ENCODE assay signal across 36 cellular contexts in genomic region chr12:11951209-11951608, GRCh38.
"Had no signal": no experiment of that assay in that cellular context is flagged by ENCODE, and none has a peak within 500 bp of the region (broad histone marks: within the 10 kb centered on the region; RNA-seq: fewer than 3 reads in every experiment).

No MANE protein-coding gene starts in this region.

- H3K27ac ChIP-seq: ascending aorta, cardiac muscle cell, WERI-Rb-1 had no signal

- H3K27ac Mint-ChIP-seq: activated CD4-positive, alpha-beta memory T cell treated with anti-CD3 and anti-CD28 coated beads for 36 hours; activated CD4-positive, alpha-beta T cell treated with anti-CD3 and anti-CD28 coated beads for 36 hours; activated CD4-positive, alpha-beta T cell treated with anti-CD3 and anti-CD28 coated beads, Interleukin-2, amount 10 ng/mL, durations not matched to agents 24 days and 14 days; activated CD8-positive, alpha-beta T cell treated with anti-CD3 and anti-CD28 coated beads for 36 hours; activated naive CD4-positive, alpha-beta T cell treated with anti-CD3 and anti-CD28 coated beads, Interleukin-2, amount 10 ng/mL, durations not matched to agents 7 days and 5 days; activated naive CD4-positive, alpha-beta T cell treated with anti-CD3 and anti-CD28 coated beads, Interleukin-2, amount 50 U/mL, for 24 hours; activated naive CD8-positive, alpha-beta T cell; activated naive CD8-positive, alpha-beta T cell treated with anti-CD3 and anti-CD28 coated beads, Interleukin-2, amount 50 U/mL, for 24 hours; activated T-cell treated with anti-CD3 and anti-CD28 coated beads, Interleukin-2, amount 50 U/mL, for 72 hours; activated T-helper 1 cell treated with anti-CD3 and anti-CD28 coated beads, Interleukin-12 subunit alpha, Interleukin-12 subunit beta, Interleukin-2, Interleukin-4 antibody, amounts not matched to agents 30 ng/mL and 10 ng/mL and 1 ng/mL, durations not matched to agents 14 hours and 24 hours and 36 hours; activated T-helper 17 cell treated with anti-CD3 and anti-CD28 coated beads, Interleukin-2, amount 50 U/mL, for 72 hours; T-helper 1 cell treated with Interleukin-12 subunit alpha and Interleukin-12 subunit beta and Interleukin-4 antibody, amounts not matched to agents 30 μg/mL and 1 μg/mL, for 36 hours; T-helper 2 cell treated with Interferon-gamma antibody and Interleukin-4, amounts not matched to agents 5 μg/mL and 100 μg/mL, for 36 hours; WTC11 had no signal

- DNase-seq: activated CD4-positive, alpha-beta memory T cell treated with anti-CD3 and anti-CD28 coated beads for 36 hours; activated CD4-positive, alpha-beta T cell treated with anti-CD3 and anti-CD28 coated beads for 1 hour; activated CD4-positive, alpha-beta T cell treated with anti-CD3 and anti-CD28 coated beads for 36 hours; activated CD4-positive, alpha-beta T cell treated with anti-CD3 and anti-CD28 coated beads, Interleukin-2, amount 10 ng/mL, durations not matched to agents 24 days and 14 days; activated CD4-positive, alpha-beta T cell treated with anti-CD3 and anti-CD28 coated beads, Interleukin-2, amount 50 U/mL, for 1 hour; activated CD4-positive, alpha-beta T cell treated with anti-CD3 and anti-CD28 coated beads, Interleukin-2, amount 50 U/mL, for 4 hours; activated CD4-positive, CD25-positive, alpha-beta regulatory T cell; activated CD8-positive, alpha-beta memory T cell treated with anti-CD3 and anti-CD28 coated beads, Interleukin-2, amount 50 U/mL, for 4 hours; activated CD8-positive, alpha-beta T cell treated with anti-CD3 and anti-CD28 coated beads for 36 hours; activated effector memory CD4-positive, alpha-beta T cell treated with anti-CD3 and anti-CD28 coated beads, Interleukin-2, amount 50 U/mL, for 16 hours; activated gamma-delta T cell treated with Interleukin-2 at 50 U/mL for 16 hours; activated naive CD4-positive, alpha-beta T cell; activated naive CD4-positive, alpha-beta T cell treated with anti-CD3 and anti-CD28 coated beads, Interleukin-2, amount 10 ng/mL, durations not matched to agents 7 days and 5 days; activated naive CD8-positive, alpha-beta T cell treated with anti-CD3 and anti-CD28 coated beads, Interleukin-2, amount 10 ng/mL, durations not matched to agents 7 days and 5 days; activated naive CD8-positive, alpha-beta T cell treated with anti-CD3 and anti-CD28 coated beads, Interleukin-2, amount 50 U/mL, for 24 hours; activated T-cell treated with anti-CD3 and anti-CD28 coated beads for 4 hours; activated T-cell treated with anti-CD3 and anti-CD28 coated beads, Interleukin-2, amount 50 U/mL, for 1 hour; activated T-cell treated with anti-CD3 and anti-CD28 coated beads, Interleukin-2, amount 50 U/mL, for 4 hours; activated T-cell treated with anti-CD3 and anti-CD28 coated beads, Interleukin-2, amount 50 U/mL, for 72 hours; amygdala; anterior cingulate cortex; caudate nucleus; T-helper 1 cell; T-helper 2 cell; T-helper 9 cell; WERI-Rb-1 had no signal

- H3K36me3 ChIP-seq: ascending aorta, cardiac muscle cell, WERI-Rb-1 had no signal

- H3K4me3 Mint-ChIP-seq: activated CD4-positive, alpha-beta memory T cell treated with anti-CD3 and anti-CD28 coated beads for 36 hours; activated CD4-positive, alpha-beta T cell treated with anti-CD3 and anti-CD28 coated beads for 36 hours; activated CD4-positive, alpha-beta T cell treated with anti-CD3 and anti-CD28 coated beads, Interleukin-2, amount 10 ng/mL, durations not matched to agents 24 days and 14 days; activated CD8-positive, alpha-beta T cell treated with anti-CD3 and anti-CD28 coated beads for 36 hours; activated naive CD4-positive, alpha-beta T cell treated with anti-CD3 and anti-CD28 coated beads, Interleukin-2, amount 10 ng/mL, durations not matched to agents 7 days and 5 days; activated naive CD4-positive, alpha-beta T cell treated with anti-CD3 and anti-CD28 coated beads, Interleukin-2, amount 50 U/mL, for 24 hours; activated naive CD8-positive, alpha-beta T cell; activated naive CD8-positive, alpha-beta T cell treated with anti-CD3 and anti-CD28 coated beads, Interleukin-2, amount 10 ng/mL, durations not matched to agents 7 days and 5 days; activated naive CD8-positive, alpha-beta T cell treated with anti-CD3 and anti-CD28 coated beads, Interleukin-2, amount 50 U/mL, for 24 hours; activated T-cell treated with anti-CD3 and anti-CD28 coated beads, Interleukin-2, amount 50 U/mL, for 4 hours; activated T-cell treated with anti-CD3 and anti-CD28 coated beads, Interleukin-2, amount 50 U/mL, for 72 hours; activated T-helper 1 cell treated with anti-CD3 and anti-CD28 coated beads, Interleukin-12 subunit alpha, Interleukin-12 subunit beta, Interleukin-2, Interleukin-4 antibody, amounts not matched to agents 30 ng/mL and 10 ng/mL and 1 ng/mL, durations not matched to agents 14 hours and 24 hours and 36 hours; activated T-helper 17 cell treated with anti-CD3 and anti-CD28 coated beads, Interleukin-2, amount 50 U/mL, for 72 hours; brain; T-helper 1 cell treated with Interleukin-12 subunit alpha and Interleukin-12 subunit beta and Interleukin-4 antibody, amounts not matched to agents 30 μg/mL and 1 μg/mL, for 36 hours; T-helper 2 cell treated with Interferon-gamma antibody and Interleukin-4, amounts not matched to agents 5 μg/mL and 100 μg/mL, for 36 hours; WTC11 had no signal

- H3K9me3 ChIP-seq: ascending aorta had no signal

- H3K9me3 Mint-ChIP-seq: activated CD4-positive, alpha-beta memory T cell treated with anti-CD3 and anti-CD28 coated beads for 36 hours; activated CD8-positive, alpha-beta T cell treated with anti-CD3 and anti-CD28 coated beads for 36 hours; activated naive CD4-positive, alpha-beta T cell treated with anti-CD3 and anti-CD28 coated beads, Interleukin-2, amount 50 U/mL, for 24 hours; activated naive CD8-positive, alpha-beta T cell treated with anti-CD3 and anti-CD28 coated beads, Interleukin-2, amount 10 ng/mL, durations not matched to agents 7 days and 5 days; activated naive CD8-positive, alpha-beta T cell treated with anti-CD3 and anti-CD28 coated beads, Interleukin-2, amount 50 U/mL, for 24 hours; activated T-cell treated with anti-CD3 and anti-CD28 coated beads, Interleukin-2, amount 50 U/mL, for 4 hours; activated T-cell treated with anti-CD3 and anti-CD28 coated beads, Interleukin-2, amount 50 U/mL, for 72 hours; activated T-helper 17 cell treated with anti-CD3 and anti-CD28 coated beads, Interleukin-2, amount 50 U/mL, for 72 hours; T-helper 1 cell treated with Interleukin-12 subunit alpha and Interleukin-12 subunit beta and Interleukin-4 antibody, amounts not matched to agents 30 μg/mL and 1 μg/mL, for 36 hours; T-helper 2 cell treated with Interferon-gamma antibody and Interleukin-4, amounts not matched to agents 5 μg/mL and 100 μg/mL, for 36 hours had no signal

- H3K4me1 ChIP-seq: ascending aorta had no signal

- H3K4me3 ChIP-seq: ascending aorta, cardiac muscle cell had no signal

- H3K36me3 Mint-ChIP-seq: activated CD4-positive, alpha-beta memory T cell treated with anti-CD3 and anti-CD28 coated beads for 36 hours; activated naive CD4-positive, alpha-beta T cell treated with anti-CD3 and anti-CD28 coated beads, Interleukin-2, amount 50 U/mL, for 24 hours; activated naive CD8-positive, alpha-beta T cell; brain; WTC11 had no signal

- H3K27me3 Mint-ChIP-seq: activated CD4-positive, alpha-beta T cell treated with anti-CD3 and anti-CD28 coated beads, Interleukin-2, amount 10 ng/mL, durations not matched to agents 24 days and 14 days; activated naive CD4-positive, alpha-beta T cell treated with anti-CD3 and anti-CD28 coated beads, Interleukin-2, amount 50 U/mL, for 24 hours; activated T-helper 17 cell treated with anti-CD3 and anti-CD28 coated beads, Interleukin-2, amount 50 U/mL, for 72 hours had no signal

- H3K27me3 ChIP-seq: ascending aorta, cardiac muscle cell had no signal
